In genomic region chr11:2142300-2142759, GRCh38 we compare ENCODE assay signal across 22 cellular contexts. TPM values are rescaled to one million over a fixed set of nuclear protein-coding genes. Genes with fewer than 3 reads are reported as not detected.
DNase-seq lines count a peak whose midpoint lies in the region; ATAC-seq, FAIRE-seq and TF ChIP-seq lines count a peak whose summit lies in the region.
"Had no signal": no experiment of that assay in that cellular context is flagged by ENCODE, and none has a peak within 500 bp of the region (broad histone marks: within the 10 kb centered on the region; RNA-seq: fewer than 3 reads in every experiment).

No MANE protein-coding gene starts in this region.

- ATAC-seq in GM19455 (IDR thresholded peaks at IDR 0.05; ENCODE audit: unreplicated experiment): no peak
- no peak for ATAC-seq in HG03457 (IDR thresholded peaks at IDR 0.05; ENCODE audit: unreplicated experiment)
- ATAC-seq: left lobe of liver had no signal

- no peak overlapping the region for H3K56ac ChIP-seq in H1 (replicated peaks; ENCODE audit: insufficient read length, low read depth, low read length)

- TF ChIP-seq RAD21 in H1 (IDR thresholded peaks at IDR 0.05 in 1 of 2, conservative IDR thresholded peaks at IDR 0.05 in 1 of 2; ENCODE audit: low read depth in 2 of 2, low read length in 2 of 2): no peak

- no peak overlapping the region for H4K5ac ChIP-seq in H1 (ENCODE audit: insufficient read length, low read depth, low read length)

- TF ChIP-seq EP300 in H1 (IDR thresholded peaks at IDR 0.05; ENCODE audit: borderline replicate concordance in 1 of 2, low read depth in 2 of 2, low read length in 2 of 2): no peak

- no peak overlapping the region for H2BK5ac ChIP-seq in H1 (ENCODE audit: low read depth, low read length)

- 27% methylated on average over 5 of the region's 5 CpGs; no CpG with 5 or more reads in 1 of the 2 experiments for WGBS in H1 (ENCODE audit: extremely low coverage in 1 of 2, insufficient coverage in 1 of 2, insufficient read length in 1 of 2, insufficient replicate concordance in 2 of 2, low coverage in 1 of 2, low lambda C conversion rate in 2 of 2, missing lambda C conversion rate in 1 of 2), 2 experiments

- DNase-seq in T-helper 1 cell (no peak), LHCN-M2 (ENCODE audit: low read depth) (peak; percentile 58), H1 (ENCODE audit: low read depth in 1 of 2, low spot score in 2 of 2) (no peak), osteoblast (ENCODE audit: insufficient read length, low spot score, missing footprints) (peak; percentile 98), HK-2 (ENCODE audit: unreplicated experiment) (no peak)
- DNase-seq: activated CD8-positive, alpha-beta memory T cell treated with anti-CD3 and anti-CD28 coated beads, Interleukin-2, amount 10 ng/mL, durations not matched to agents 7 days and 5 days; cerebellar nuclear complex; hypothalamus; Karpas-422; NCI-H510A; WERI-Rb-1 had no signal

- H3K79me2 ChIP-seq in H1 (ENCODE audit: control insufficient read depth in 1 of 2, insufficient read depth in 2 of 2, low read length in 2 of 2) (no peaks in the 10 kb centered on the region), osteoblast (ENCODE audit: insufficient read depth, low read length) (no peaks in the 10 kb centered on the region)

- H3K27ac Mint-ChIP-seq in T-helper 1 cell treated with Interleukin-12 subunit alpha and Interleukin-12 subunit beta and Interleukin-4 antibody, amounts not matched to agents 30 μg/mL and 1 μg/mL, for 36 hours: peak overlapping the region; percentile 24
- H3K27ac Mint-ChIP-seq: activated CD8-positive, alpha-beta memory T cell treated with anti-CD3 and anti-CD28 coated beads, Interleukin-2, amount 10 ng/mL, durations not matched to agents 7 days and 5 days; activated naive CD8-positive, alpha-beta T cell treated with anti-CD3 and anti-CD28 coated beads for 36 hours; stimulated activated memory B cell treated with anti-CD40 and anti-IgM and Interleukin-4, amounts not matched to agents 10 μg/mL and 1 μg/mL and 100 μg/mL, for 72 hours had no signal

- no peak overlapping the region for H2BK20ac ChIP-seq in H1 (ENCODE audit: low read length)

- H3K4me1 ChIP-seq in H1 (replicated peaks in 1 of 4; ENCODE audit: control insufficient read depth in 3 of 4, insufficient read depth in 4 of 4, low read length in 3 of 4): peaks cover 0 to 12% (median 7%) of the 10 kb centered on the region in 4 experiments; a peak in 6 of 7 replicates
- H3K4me1 ChIP-seq in osteoblast (ENCODE audit: insufficient read depth, low read length): peaks cover 11% of the 10 kb centered on the region

- TF ChIP-seq POLR2A in H1 (IDR thresholded peaks at IDR 0.05; ENCODE audit: control extremely low read depth in 1 of 2, low read depth in 2 of 2, low read length in 2 of 2): no peak

- no peak overlapping the region for H4K8ac ChIP-seq in H1 (ENCODE audit: extremely low read depth, insufficient read depth, low read length)

- no peak overlapping the region for H3K14ac ChIP-seq in H1 (ENCODE audit: insufficient read length)

- H3K27ac ChIP-seq in H1 (ENCODE audit: low read depth, low read length) (no peak overlapping the region), osteoblast (ENCODE audit: low read depth, low read length) (no peak overlapping the region)
- H3K27ac ChIP-seq: 22Rv1, right atrium auricular region, WERI-Rb-1 had no signal

- peaks cover 5% of the 10 kb centered on the region for H3K4me1 Mint-ChIP-seq in T-helper 1 cell treated with Interleukin-12 subunit alpha and Interleukin-12 subunit beta and Interleukin-4 antibody, amounts not matched to agents 30 μg/mL and 1 μg/mL, for 36 hours (ENCODE audit: low read depth)

- H4K20me1 ChIP-seq in H1 (replicated peaks in 1 of 2; ENCODE audit: control insufficient read depth in 1 of 2, insufficient read depth in 2 of 2, low read length in 2 of 2): peaks cover 10 to 18% of the 10 kb centered on the region in 2 experiments
- H4K20me1 ChIP-seq in osteoblast (ENCODE audit: insufficient read depth, low read length): peaks cover 5% of the 10 kb centered on the region

- POLR2A ChIA-PET in H1 (lab: Charles Lee; ENCODE audit: partially characterized antibody): no interaction called here

- no peak overlapping the region for H3K18ac ChIP-seq in H1 (ENCODE audit: extremely low read depth, low read length)

- peaks cover 80% of the 10 kb centered on the region for H3K27me3 Mint-ChIP-seq in T-helper 1 cell treated with Interleukin-12 subunit alpha and Interleukin-12 subunit beta and Interleukin-4 antibody, amounts not matched to agents 30 μg/mL and 1 μg/mL, for 36 hours (ENCODE audit: low read depth)

- H2AFZ ChIP-seq in H1 (ENCODE audit: low read length): no peak overlapping the region
- no peak overlapping the region for H2AFZ ChIP-seq in osteoblast (ENCODE audit: low read length)

- no peaks in the 10 kb centered on the region for H3K36me3 Mint-ChIP-seq in T-helper 1 cell treated with Interleukin-12 subunit alpha and Interleukin-12 subunit beta and Interleukin-4 antibody, amounts not matched to agents 30 μg/mL and 1 μg/mL, for 36 hours (ENCODE audit: low read depth)
- H3K36me3 Mint-ChIP-seq: activated CD8-positive, alpha-beta memory T cell treated with anti-CD3 and anti-CD28 coated beads, Interleukin-2, amount 10 ng/mL, durations not matched to agents 7 days and 5 days; activated naive CD8-positive, alpha-beta T cell treated with anti-CD3 and anti-CD28 coated beads for 36 hours; stimulated activated memory B cell treated with anti-CD40 and anti-IgM and Interleukin-4, amounts not matched to agents 10 μg/mL and 1 μg/mL and 100 μg/mL, for 72 hours had no signal

- peaks cover 7% of the 10 kb centered on the region; the same call in 1 of the 2 replicates for H3K23me2 ChIP-seq in H1 (ENCODE audit: low read depth, low read length)

- H2BK120ac ChIP-seq in H1 (replicated peaks; ENCODE audit: low read depth, low read length): no peak overlapping the region

- FAIRE-seq in H1 (lab: Jason Lieb, UNC): no peak

- no peaks in the 10 kb centered on the region for H3K79me1 ChIP-seq in H1 (ENCODE audit: low read depth, low read length)

- H3K4me3 ChIP-seq in H1 (ENCODE audit: extremely low read depth in 1 of 4, insufficient read depth in 2 of 4, low read depth in 3 of 4, low read length in 4 of 4) (no peak overlapping the region), osteoblast (ENCODE audit: insufficient read depth, low read length) (no peak overlapping the region)
- H3K4me3 ChIP-seq: right atrium auricular region had no signal

- H3K27me3 ChIP-seq in H1 (replicated peaks in 1 of 4; ENCODE audit: control insufficient read depth in 3 of 4, extremely low read depth in 1 of 4, insufficient read depth in 3 of 4, low read length in 3 of 4): peaks cover 98 to 100% (median 98%) of the 10 kb centered on the region in 4 experiments
- H3K27me3 ChIP-seq in osteoblast (ENCODE audit: insufficient read depth, low read length): peaks cover 83% of the 10 kb centered on the region

- no peak overlapping the region for H4K91ac ChIP-seq in H1 (replicated peaks; ENCODE audit: insufficient read length, low read length)

- no peak overlapping the region for H3K4me3 Mint-ChIP-seq in T-helper 1 cell treated with Interleukin-12 subunit alpha and Interleukin-12 subunit beta and Interleukin-4 antibody, amounts not matched to agents 30 μg/mL and 1 μg/mL, for 36 hours
- H3K4me3 Mint-ChIP-seq: activated CD8-positive, alpha-beta memory T cell treated with anti-CD3 and anti-CD28 coated beads, Interleukin-2, amount 10 ng/mL, durations not matched to agents 7 days and 5 days; stimulated activated memory B cell treated with anti-CD40 and anti-IgM and Interleukin-4, amounts not matched to agents 10 μg/mL and 1 μg/mL and 100 μg/mL, for 72 hours had no signal

- H3K9me3 Mint-ChIP-seq in T-helper 1 cell treated with Interleukin-12 subunit alpha and Interleukin-12 subunit beta and Interleukin-4 antibody, amounts not matched to agents 30 μg/mL and 1 μg/mL, for 36 hours: no peaks in the 10 kb centered on the region
- H3K9me3 Mint-ChIP-seq: activated naive CD8-positive, alpha-beta T cell treated with anti-CD3 and anti-CD28 coated beads for 36 hours; stimulated activated memory B cell treated with anti-CD40 and anti-IgM and Interleukin-4, amounts not matched to agents 10 μg/mL and 1 μg/mL and 100 μg/mL, for 72 hours had no signal

- no peak overlapping the region for H3K4ac ChIP-seq in H1 (replicated peaks; ENCODE audit: insufficient read length, low read depth, low read length)

- no peak overlapping the region for H2BK12ac ChIP-seq in H1 (ENCODE audit: low read depth, low read length)

- H3K23ac ChIP-seq in H1 (ENCODE audit: insufficient read length): no peak overlapping the region

- H3K9ac ChIP-seq in H1 (replicated peaks in 1 of 4; ENCODE audit: extremely low read depth in 1 of 4, low read depth in 3 of 4, low read length in 3 of 4): no peak overlapping the region

- no peak overlapping the region for H2BK15ac ChIP-seq in H1 (ENCODE audit: low read length)

- CTCF ChIA-PET in H1 (lab: Charles Lee; ENCODE audit: partially characterized antibody): interaction anchor here (2.2 to 12.3 kb wide), 3 partner anchors 9 to 260 kb away, joined by 8 to 170 read pairs (median 53); no protein-coding TSS in a partner anchor

- H3K9me3 ChIP-seq in H1 (ENCODE audit: insufficient read depth in 2 of 2, low read depth in 1 of 2, low read length in 1 of 2) (no peaks in the 10 kb centered on the region), osteoblast (ENCODE audit: low read depth, low read length) (no peaks in the 10 kb centered on the region)
- H3K9me3 ChIP-seq: right atrium auricular region had no signal

- no peak overlapping the region for H2AK5ac ChIP-seq in H1 (ENCODE audit: low read depth, low read length)

- TF ChIP-seq CTCF in H1 (IDR thresholded peaks at IDR 0.05; ENCODE audit: control extremely low read depth in 1 of 3, insufficient read depth in 1 of 3, low read depth in 1 of 3, low read length in 3 of 3) (no peak), osteoblast (IDR thresholded peaks at IDR 0.05; ENCODE audit: extremely low read depth, low read depth, low read length) (no peak)

- peaks cover 0 to 3% (median 0%) of the 10 kb centered on the region in 4 experiments; a peak in 1 of 8 replicates for H3K36me3 ChIP-seq in H1 (ENCODE audit: control insufficient read depth in 2 of 4, insufficient read depth in 4 of 4, low read length in 3 of 4)
- H3K36me3 ChIP-seq in osteoblast (ENCODE audit: insufficient read depth, low read length): no peaks in the 10 kb centered on the region
- H3K36me3 ChIP-seq: right atrium auricular region, WERI-Rb-1 had no signal

- no peak overlapping the region for H3K4me2 ChIP-seq in H1 (ENCODE audit: insufficient read depth in 1 of 2, low read depth in 2 of 2, low read length in 2 of 2)
- H3K4me2 ChIP-seq in osteoblast (ENCODE audit: insufficient read depth, low read length): peak overlapping the region; percentile 39

RNA-seq across cellular contexts. Expression of gene IGF2, which starts 3.1 kb away (rescaled TPM):
- 106 and 173 TPM in 2 replicates for total RNA-seq in LHCN-M2 (2014; rRNA removed)
- 1,307 TPM for polyA plus RNA-seq in LHCN-M2 (2012)
- total RNA-seq in H1 (2021; fragmentation: NEBNext Ultra II Directional; extraction: Animal tissue kit (Norgen Biotek cat#: 25700)): 1.3 and 1.5 TPM in 2 replicates
- polyA plus RNA-seq in H1 (2011; rRNA removed): 0.74 and 2.0 TPM in 2 replicates
- 1.1 TPM for polyA plus RNA-seq in H1 (2011; cell fraction: cytosol; rRNA removed)
- polyA plus RNA-seq in H1 (2011; cell fraction: nucleus; rRNA removed): 0.37 TPM
- 1.6 to 3.2 TPM (median 2.7 TPM) in 4 replicates for polyA plus RNA-seq in H1 (2012, experiment 1 of 2)
- polyA plus RNA-seq in H1 (2012, experiment 2 of 2): 1.00 TPM
- 2.0 TPM for polyA plus RNA-seq in H1 (2013, experiment 1 of 2)
- polyA plus RNA-seq in H1 (2013, experiment 2 of 2): 2.6 TPM
- polyA minus RNA-seq in H1 (2011; rRNA and poly(A)+ RNA removed): 0.20 and 0.57 TPM in 2 replicates
- 0.88 TPM for polyA minus RNA-seq in H1 (2011; cell fraction: cytosol; rRNA and poly(A)+ RNA removed)
- 0.70 TPM for polyA minus RNA-seq in H1 (2011; cell fraction: nucleus; rRNA and poly(A)+ RNA removed)
- 53.9 and 68.8 TPM in 2 replicates for total RNA-seq in osteoblast
- total RNA-seq: OCI-LY7 had no signal
- polyA plus RNA-seq: neural cell had no signal

RNA-seq across cellular contexts. Expression of gene INS, which starts 18.7 kb away (rescaled TPM):
- not detected in 2 replicates for total RNA-seq in LHCN-M2 (2014; rRNA removed)
- not detected for polyA plus RNA-seq in LHCN-M2 (2012)
- not detected in 2 replicates for total RNA-seq in H1 (2021; fragmentation: NEBNext Ultra II Directional; extraction: Animal tissue kit (Norgen Biotek cat#: 25700))
- not detected in 2 replicates for polyA plus RNA-seq in H1 (2011; rRNA removed)
- polyA plus RNA-seq in H1 (2011; cell fraction: cytosol; rRNA removed): not detected
- not detected for polyA plus RNA-seq in H1 (2011; cell fraction: nucleus; rRNA removed)
- not detected in 4 replicates for polyA plus RNA-seq in H1 (2012, experiment 1 of 2)
- polyA plus RNA-seq in H1 (2012, experiment 2 of 2): not detected
- not detected for polyA plus RNA-seq in H1 (2013, experiment 1 of 2)
- polyA plus RNA-seq in H1 (2013, experiment 2 of 2): not detected
- polyA minus RNA-seq in H1 (2011; rRNA and poly(A)+ RNA removed): not detected in 2 replicates
- polyA minus RNA-seq in H1 (2011; cell fraction: cytosol; rRNA and poly(A)+ RNA removed): not detected
- polyA minus RNA-seq in H1 (2011; cell fraction: nucleus; rRNA and poly(A)+ RNA removed): not detected
- not detected in 2 replicates for total RNA-seq in osteoblast
- total RNA-seq: activated CD8-positive, alpha-beta memory T cell treated with anti-CD3 and anti-CD28 coated beads, Interleukin-2, amount 10 ng/mL, durations not matched to agents 7 days and 5 days; activated naive CD8-positive, alpha-beta T cell treated with anti-CD3 and anti-CD28 coated beads for 36 hours; left lobe of liver; OCI-LY7; right atrium auricular region; urinary bladder had no signal
- polyA plus RNA-seq: neural cell had no signal

RNA-seq across cellular contexts. Expression of gene TH, which starts 29.3 kb away (rescaled TPM):
- not detected in 2 replicates for total RNA-seq in LHCN-M2 (2014; rRNA removed)
- not detected for polyA plus RNA-seq in LHCN-M2 (2012)
- total RNA-seq in H1 (2021; fragmentation: NEBNext Ultra II Directional; extraction: Animal tissue kit (Norgen Biotek cat#: 25700)): not detected in 2 replicates
- 0.09 and 0.16 TPM in 2 replicates for polyA plus RNA-seq in H1 (2011; rRNA removed)
- polyA plus RNA-seq in H1 (2011; cell fraction: cytosol; rRNA removed): 0.09 TPM
- 0.11 TPM for polyA plus RNA-seq in H1 (2011; cell fraction: nucleus; rRNA removed)
- 0.11 TPM in 1 of 4 replicates, not detected in the others for polyA plus RNA-seq in H1 (2012, experiment 1 of 2)
- polyA plus RNA-seq in H1 (2012, experiment 2 of 2): not detected
- polyA plus RNA-seq in H1 (2013, experiment 1 of 2): not detected
- not detected for polyA plus RNA-seq in H1 (2013, experiment 2 of 2)
- polyA minus RNA-seq in H1 (2011; rRNA and poly(A)+ RNA removed): not detected in 2 replicates
- not detected for polyA minus RNA-seq in H1 (2011; cell fraction: cytosol; rRNA and poly(A)+ RNA removed)
- not detected for polyA minus RNA-seq in H1 (2011; cell fraction: nucleus; rRNA and poly(A)+ RNA removed)
- total RNA-seq in osteoblast: under 0.01 TPM in 1 of 2 replicates, not detected in the other
- total RNA-seq: activated CD8-positive, alpha-beta memory T cell treated with anti-CD3 and anti-CD28 coated beads, Interleukin-2, amount 10 ng/mL, durations not matched to agents 7 days and 5 days; activated naive CD8-positive, alpha-beta T cell treated with anti-CD3 and anti-CD28 coated beads for 36 hours; left lobe of liver; OCI-LY7; right atrium auricular region had no signal

Comparison
In these comparisons a context has a peak if more than half of its experiments do, and no peak if none do; other contexts are left out.
1. DNase-seq: peak in LHCN-M2 (single experiment) and osteoblast (single experiment); none in T-helper 1 cell (0 of 5), H1 (0 of 2) and HK-2 (single experiment).
2. RNA of gene IGF2, which starts 3.1 kb away (total RNA-seq): 106 to 173 TPM in LHCN-M2 and 53.9 to 68.8 TPM in osteoblast; 1.3 to 1.5 TPM in H1; every median in the first group is over 10 times any median in the second.